7 cellular contexts compared by ENCODE assay signal in genomic region chr15:74059050-74059833, GRCh38. TPM values are rescaled to one million over a fixed set of nuclear protein-coding genes. Genes with fewer than 3 reads are reported as not detected.
"Had no signal": no experiment of that assay in that cellular context is flagged by ENCODE, and none has a peak within 500 bp of the region (broad histone marks: within the 10 kb centered on the region; RNA-seq: fewer than 3 reads in every experiment).

No MANE protein-coding gene starts in this region.

RNA-seq across cellular contexts. Expression of gene GOLGA6A, which starts 23.1 kb away (rescaled TPM):
- total RNA-seq: activated CD8-positive, alpha-beta T cell treated with anti-CD3 and anti-CD28 coated beads, Interleukin-2, amount 10 ng/mL, durations not matched to agents 7 days and 5 days; ascending aorta; cardiac septum; MCF 10A; PC-9; Right ventricle myocardium superior; T-helper 2 cell treated with Interferon-gamma antibody and Interleukin-4, amounts not matched to agents 100 ng/mL and 5 ng/mL, for 36 hours had no signal
